ENCODE assay signal across 9 cellular contexts in the genomic region with DNA sequence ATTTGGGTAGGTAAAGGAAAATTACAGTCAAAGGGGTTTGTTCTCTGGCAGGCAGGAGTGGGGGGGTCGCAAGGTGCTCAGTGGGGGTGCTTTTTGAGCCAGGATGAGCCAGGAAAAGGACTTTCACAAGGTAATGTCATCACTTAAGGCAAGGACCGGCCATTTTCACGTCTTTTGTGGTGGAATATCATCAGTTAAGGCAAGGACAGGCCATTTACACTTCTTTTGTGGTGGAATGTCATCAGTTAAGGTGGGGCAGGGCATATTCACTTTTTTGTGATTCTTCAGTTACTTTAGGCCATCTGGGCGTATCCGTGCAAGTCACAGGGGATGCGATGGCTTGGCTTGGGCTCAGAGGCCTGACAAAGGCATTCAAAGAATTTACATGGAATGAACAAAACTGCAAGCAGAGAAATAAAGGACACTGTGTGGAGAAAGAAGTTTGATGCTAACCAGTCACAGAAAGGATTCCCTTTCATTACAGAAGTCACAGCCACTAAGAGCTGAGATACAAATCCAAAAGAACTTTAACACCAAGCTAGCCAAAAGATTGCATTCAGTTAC. TPM values are rescaled to one million over a fixed set of nuclear protein-coding genes. Genes with fewer than 3 reads are reported as not detected.
DNase-seq lines count a peak whose midpoint lies in the region; ATAC-seq and TF ChIP-seq lines count a peak whose summit lies in the region.
"Not testable (repeated sequence)": the region's sequence is repeated elsewhere in the genome, so short reads cannot be mapped to it uniquely, and the experiment has no call there.
"Had no signal": no experiment of that assay in that cellular context is flagged by ENCODE, and none has a peak within 500 bp of the region (broad histone marks: within the 10 kb centered on the region; RNA-seq: fewer than 3 reads in every experiment).

No MANE protein-coding gene starts in this region.

- BruUV-seq in HCT116 (replicated peaks; lab: Mats Ljungman, UMichigan), result not testable (repeated sequence)

- not testable (repeated sequence) for H2BK12ac ChIP-seq in trophoblast cell (ENCODE audit: low read length)

- H3K9me3 ChIP-seq in HCT116 (ENCODE audit: control insufficient read depth in 1 of 2, insufficient read depth in 1 of 2, low read depth in 1 of 2, low read length in 2 of 2); adipocyte (ENCODE audit: control insufficient read depth, low read length); iPS-15b (ENCODE audit: control insufficient read depth, insufficient read depth, low read length); trophoblast cell (ENCODE audit: insufficient read depth, low read depth, low read length): not testable (repeated sequence)

- not testable (repeated sequence) for H2BK120ac ChIP-seq in mesendoderm (ENCODE audit: low read depth, low read length); trophoblast cell (ENCODE audit: insufficient read depth, low read length, poor library complexity)

- peak; percentile 89 for DNase-seq in ELF-1 (ENCODE audit: low read depth, low spot score)
- not testable (repeated sequence) for DNase-seq in HCT116 (ENCODE audit: low read depth, low spot score); adipocyte (ENCODE audit: low read depth); trophoblast cell
- DNase-seq in fibroblast of peridontal ligament (ENCODE audit: extremely low read depth), result peak; percentile 37
- peak; percentile 91 for DNase-seq in mesendoderm

- H4K12ac ChIP-seq in trophoblast cell (ENCODE audit: low read depth, low read length), result not testable (repeated sequence)

- H4K8ac ChIP-seq in mesendoderm (ENCODE audit: low read depth, low read length); trophoblast cell (ENCODE audit: low read depth, low read length): not testable (repeated sequence)

- H2BK5ac ChIP-seq in mesendoderm (ENCODE audit: low read length); trophoblast cell (ENCODE audit: low read depth, low read length, poor library complexity): not testable (repeated sequence)

- H3K23ac ChIP-seq in mesendoderm (ENCODE audit: low read length); trophoblast cell (ENCODE audit: low read length): not testable (repeated sequence)

- ATAC-seq in HCT116, result not testable (repeated sequence)

- not testable (repeated sequence) for H4K5ac ChIP-seq in mesendoderm (ENCODE audit: low read length)

- not testable (repeated sequence) for H3K9ac ChIP-seq in HCT116 (ENCODE audit: low read length); mesendoderm (ENCODE audit: low read length); trophoblast cell (ENCODE audit: low read length)
- H3K9ac ChIP-seq in adipocyte (ENCODE audit: low read length) (peak overlapping the region; percentile 14), iPS-15b (ENCODE audit: low read depth, low read length) (peak overlapping the region; percentile 62)

- not testable (repeated sequence) for H3K79me1 ChIP-seq in mesendoderm (ENCODE audit: low read length); trophoblast cell (ENCODE audit: low read length)

- no CpG with 5 or more reads among the region's 6 CpGs for WGBS in mesendoderm (ENCODE audit: extremely low coverage, insufficient coverage, low lambda C conversion rate)
- WGBS in trophoblast cell (ENCODE audit: extremely low coverage, insufficient coverage, insufficient read length), result no CpG with 5 or more reads among the region's 6 CpGs

- not testable (repeated sequence) for H3K4me2 ChIP-seq in HCT116 (ENCODE audit: low read length); mesendoderm (ENCODE audit: low read length)
- peak overlapping the region; percentile 20 for H3K4me2 ChIP-seq in trophoblast cell (ENCODE audit: low read length)

- not testable (repeated sequence) for H3K36me3 ChIP-seq in HCT116 (ENCODE audit: control insufficient read depth in 1 of 2, insufficient read depth in 2 of 2, low read length in 2 of 2); adipocyte (ENCODE audit: control insufficient read depth, insufficient read depth, low read length, severe bottlenecking); iPS-15b (ENCODE audit: control insufficient read depth, insufficient read depth, low read length); mesendoderm (ENCODE audit: control insufficient read depth, insufficient read depth, low read length); trophoblast cell (ENCODE audit: control insufficient read depth in 1 of 2, insufficient read depth in 2 of 2, low read length in 2 of 2)

- POLR2A ChIA-PET in HCT116 (lab: Charles Lee), result not testable (repeated sequence)

- H3K18ac ChIP-seq in mesendoderm (ENCODE audit: low read length); trophoblast cell (ENCODE audit: low read length): not testable (repeated sequence)

- intact Hi-C loops in HCT116 (cut with micrococcal nuclease), result loop anchor here (5.0 to 10.0 kb wide), 2 partner anchors 318 to 1185 kb away; no protein-coding TSS in a partner anchor

- not testable (repeated sequence) for H3K4me1 ChIP-seq in HCT116 (ENCODE audit: control insufficient read depth in 1 of 2, insufficient read depth in 2 of 2, low read length in 2 of 2); mesendoderm (ENCODE audit: control insufficient read depth, low read depth, low read length); trophoblast cell (ENCODE audit: control insufficient read depth in 1 of 2, insufficient read depth in 2 of 2, low read length in 2 of 2)
- H3K4me1 ChIP-seq in adipocyte (ENCODE audit: control insufficient read depth, insufficient read depth, low read length) (peaks cover 24% of the 10 kb centered on the region), iPS-15b (ENCODE audit: control insufficient read depth, insufficient read depth, low read length) (peaks cover 19% of the 10 kb centered on the region)

- not testable (repeated sequence) for H4K91ac ChIP-seq in trophoblast cell (ENCODE audit: low read depth, low read length)

- peak overlapping the region; percentile 68 for H2AFZ ChIP-seq in HCT116 (ENCODE audit: low read depth, low read length, poor library complexity, severe bottlenecking)
- not testable (repeated sequence) for H2AFZ ChIP-seq in trophoblast cell (ENCODE audit: insufficient read depth, low read length, poor library complexity)

- H3K14ac ChIP-seq in trophoblast cell (ENCODE audit: low read length), result not testable (repeated sequence)

- TF ChIP-seq RAD21 in HCT116 (IDR thresholded peaks at IDR 0.05; ENCODE audit: low read depth), result not testable (repeated sequence)

- H3K9me2 ChIP-seq in HCT116 (ENCODE audit: insufficient read depth), result not testable (repeated sequence)

- TF ChIP-seq CTCF in HCT116 (IDR thresholded peaks at IDR 0.05 in 2 of 3, conservative IDR thresholded peaks at IDR 0.05 in 1 of 3; ENCODE audit: borderline replicate concordance in 1 of 3, insufficient read depth in 1 of 3, low read depth in 2 of 3, low read length in 2 of 3), result not testable (repeated sequence)

- not testable (repeated sequence) for H3K27me3 ChIP-seq in HCT116 (ENCODE audit: insufficient read depth, low read length); adipocyte (replicated peaks; ENCODE audit: control insufficient read depth, insufficient read depth, low read length); iPS-15b (ENCODE audit: control insufficient read depth, insufficient read depth, low read length); mesendoderm (ENCODE audit: insufficient read depth, low read length, poor library complexity); trophoblast cell (ENCODE audit: insufficient read depth, low read length)

- RAD21 ChIA-PET in HCT116 (lab: Charles Lee; ENCODE audit: low non-redundant PET in 1 of 2, low total read pairs in 2 of 2, uncharacterized antibody in 2 of 2, unreplicated experiment in 2 of 2), result not testable (repeated sequence)

- not testable (repeated sequence) for H4K20me1 ChIP-seq in HCT116 (ENCODE audit: insufficient read depth)

- not testable (repeated sequence) for H2BK15ac ChIP-seq in mesendoderm (replicated peaks; ENCODE audit: low read depth)

- not testable (repeated sequence) for H3K4ac ChIP-seq in mesendoderm (ENCODE audit: low read depth, low read length); trophoblast cell (ENCODE audit: low read depth, low read length)

- CTCF ChIA-PET in HCT116 (lab: Charles Lee), result interaction anchor here (1.4 to 1.8 kb wide), 3 partner anchors 10 to 1182 kb away, joined by 3 to 11 read pairs (median 4); no protein-coding TSS in a partner anchor

- H3K4me3 ChIP-seq in HCT116 (replicated peaks in 1 of 2; ENCODE audit: low read depth in 1 of 2, low read length in 2 of 2); mesendoderm (ENCODE audit: low read length); trophoblast cell (ENCODE audit: low read depth, low read length): not testable (repeated sequence)
- H3K4me3 ChIP-seq in adipocyte (ENCODE audit: low read length) (peak overlapping the region; percentile 48), iPS-15b (ENCODE audit: low read depth, low read length) (peak overlapping the region; percentile 32)

- not testable (repeated sequence) for H3K27ac ChIP-seq in HCT116 (ENCODE audit: low read depth, low read length); trophoblast cell (ENCODE audit: low read depth, low read length)
- peak overlapping the region; percentile 55 for H3K27ac ChIP-seq in mesendoderm (ENCODE audit: low read depth, low read length)

- H2AK5ac ChIP-seq in mesendoderm (ENCODE audit: low read length); trophoblast cell (ENCODE audit: low read length): not testable (repeated sequence)

- H3K56ac ChIP-seq in mesendoderm (ENCODE audit: low read length), result not testable (repeated sequence)

- H3K79me2 ChIP-seq in HCT116 (ENCODE audit: insufficient read depth, low read length); mesendoderm (ENCODE audit: control insufficient read depth, insufficient read depth, low read length); trophoblast cell (ENCODE audit: control insufficient read depth, insufficient read depth, low read length, poor library complexity): not testable (repeated sequence)

- TF ChIP-seq POLR2A in HCT116 (IDR thresholded peaks at IDR 0.05; ENCODE audit: borderline replicate concordance, extremely low read depth, insufficient read depth, insufficient read length), result not testable (repeated sequence)

RNA-seq across cellular contexts. Expression of gene LRFN5, which starts 6.8 kb away (rescaled TPM):
- total RNA-seq in HCT116 (2021; ENCODE audit: unreplicated experiment), result not detected
- not detected in 2 replicates for polyA plus RNA-seq in HCT116 (2012)
- 10.5 TPM for polyA plus RNA-seq in mesendoderm (2013, experiment 1 of 2)
- 9.9 TPM for polyA plus RNA-seq in mesendoderm (2013, experiment 2 of 2)
- 6.6 and 6.9 TPM in 2 replicates for polyA plus RNA-seq in trophoblast cell (2013)
- total RNA-seq: Calu3, PC-3 had no signal
